11 cellular contexts compared by ENCODE assay signal in the genomic region with DNA sequence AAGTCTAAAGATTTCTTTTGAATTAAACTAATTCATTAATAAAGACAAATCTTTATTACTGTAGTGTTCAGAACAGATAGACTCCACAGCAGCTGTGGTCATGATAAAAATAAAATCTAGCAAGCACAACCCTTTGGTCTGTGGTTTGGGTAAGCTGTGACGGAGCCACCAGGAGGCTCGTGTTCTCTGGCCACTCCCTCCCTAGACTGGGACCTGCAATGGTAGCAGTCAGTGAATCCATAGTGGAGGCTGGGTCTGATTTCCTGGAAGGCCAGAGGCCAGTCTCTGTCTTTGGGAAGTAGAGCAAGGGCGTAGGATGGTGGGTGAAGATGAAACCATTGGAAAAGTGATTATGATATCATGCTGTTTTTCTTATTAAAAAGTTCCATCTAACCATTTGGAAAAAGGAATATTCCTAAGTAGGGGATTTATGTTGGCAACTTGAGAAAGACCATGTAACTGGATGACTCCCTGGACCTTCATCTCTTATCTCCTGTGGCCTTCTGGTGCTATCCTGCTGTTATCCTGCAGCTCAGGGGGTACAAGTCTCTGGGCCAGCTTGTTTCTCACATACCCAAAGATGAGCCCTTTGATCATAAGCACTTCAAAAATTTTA. TPM values are rescaled to one million over a fixed set of nuclear protein-coding genes. Genes with fewer than 3 reads are reported as not detected.
DNase-seq lines count a peak whose midpoint lies in the region; ATAC-seq lines count a peak whose summit lies in the region.
"Had no signal": no experiment of that assay in that cellular context is flagged by ENCODE, and none has a peak within 500 bp of the region (broad histone marks: within the 10 kb centered on the region; RNA-seq: fewer than 3 reads in every experiment).

No MANE protein-coding gene starts in this region.

- no peaks in the 10 kb centered on the region for H3K36me3 ChIP-seq in MG63
- H3K36me3 ChIP-seq: heart right ventricle had no signal

- DNase-seq in myocyte (ENCODE audit: low read depth): peak; percentile 85
- DNase-seq in NCI-H2227 (lab: John Stamatoyannopoulos, UW; ENCODE audit: unreplicated experiment): no peak
- DNase-seq in MG63: no peak
- DNase-seq: activated CD8-positive, alpha-beta memory T cell treated with anti-CD3 and anti-CD28 coated beads for 24 hours; heart right ventricle; NCI-H187 had no signal

- ATAC-seq in GM18868 (IDR thresholded peaks at IDR 0.05; ENCODE audit: unreplicated experiment) (peak; percentile 72), HG02623 (IDR thresholded peaks at IDR 0.05; ENCODE audit: unreplicated experiment) (peak; percentile 75), HG03521 (IDR thresholded peaks at IDR 0.05; ENCODE audit: unreplicated experiment) (peak; percentile 85), GM19467 (IDR thresholded peaks at IDR 0.05; ENCODE audit: unreplicated experiment) (no peak), GM18873 (IDR thresholded peaks at IDR 0.05; ENCODE audit: low FRiP score, unreplicated experiment) (no peak)
- ATAC-seq: heart right ventricle had no signal

- H3K4me3 ChIP-seq in MG63: no peak overlapping the region
- H3K4me3 ChIP-seq: heart right ventricle had no signal

- no peaks in the 10 kb centered on the region for H3K27me3 ChIP-seq in MG63
- H3K27me3 ChIP-seq: heart right ventricle had no signal

- H3K9me3 ChIP-seq in MG63: no peaks in the 10 kb centered on the region
- H3K9me3 ChIP-seq: heart right ventricle had no signal

RNA-seq across cellular contexts. Expression of a gene that starts 39.0 kb away (rescaled TPM):
- not detected in 2 replicates for total RNA-seq in myocyte
- polyA plus RNA-seq in myocyte (2012): 0.14 TPM
- total RNA-seq in MG63 (2014; rRNA removed; shearing (Covaris generic); ENCODE audit: low replicate concordance): 6.2 and 6.4 TPM in 2 replicates

Comparison
In these comparisons a context has a peak if more than half of its experiments do, and no peak if none do; other contexts are left out.
1. ATAC-seq: peak in GM18868 (single experiment), HG02623 (single experiment) and HG03521 (single experiment); none in GM19467 (single experiment) and GM18873 (single experiment).